14 cellular contexts compared by ENCODE assay signal in the genomic region with DNA sequence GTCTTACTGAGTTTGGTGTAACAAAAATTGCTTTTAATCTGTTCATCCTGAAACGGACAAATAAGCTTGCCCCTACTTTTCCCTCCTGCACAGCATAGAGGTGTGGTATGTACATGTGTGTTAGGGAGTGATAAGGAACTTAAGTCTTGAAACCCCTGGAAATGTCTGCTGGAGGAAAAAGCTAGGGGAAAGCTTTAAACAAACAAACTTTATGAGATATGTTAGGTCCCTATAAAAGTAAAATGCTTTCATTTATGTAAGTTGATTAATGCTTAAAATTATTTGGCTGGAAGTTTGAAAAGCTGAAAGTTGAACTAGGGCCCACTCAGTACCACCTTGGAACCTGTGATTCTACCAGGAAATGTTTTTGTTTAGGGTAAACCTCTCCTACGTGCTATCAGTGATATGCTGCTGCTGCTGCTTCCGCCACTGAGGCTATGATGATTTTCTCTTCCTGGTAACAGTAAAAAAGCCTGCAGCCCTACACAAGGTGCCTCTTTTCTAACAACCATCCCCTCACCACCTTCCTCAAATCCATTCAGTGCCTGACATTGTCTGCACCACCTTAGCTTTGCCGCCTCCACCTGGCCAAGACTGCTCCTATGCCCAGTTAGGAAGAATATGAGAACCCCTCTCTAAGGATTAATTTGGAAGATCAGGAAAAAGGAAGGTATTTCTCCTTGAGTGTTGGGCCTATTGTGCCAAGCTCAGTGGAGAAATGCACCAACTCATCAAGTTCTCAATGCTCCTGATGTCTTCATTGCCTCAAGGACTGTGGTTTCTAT.
DNase-seq lines count a peak whose midpoint lies in the region; ATAC-seq, FAIRE-seq and TF ChIP-seq lines count a peak whose summit lies in the region.
"Had no signal": no experiment of that assay in that cellular context is flagged by ENCODE, and none has a peak within 500 bp of the region (broad histone marks: within the 10 kb centered on the region; RNA-seq: fewer than 3 reads in every experiment).

No MANE protein-coding gene starts in this region.

- no peaks in the 10 kb centered on the region for H3K36me3 Mint-ChIP-seq in activated naive CD8-positive, alpha-beta T cell
- no peaks in the 10 kb centered on the region for H3K36me3 Mint-ChIP-seq in nephron (ENCODE audit: low read depth)

- FAIRE-seq in urothelium cell line (lab: Jason Lieb, UNC): no peak
- FAIRE-seq: GM12892 had no signal

- peaks cover 47% of the 10 kb centered on the region for H3K4me1 Mint-ChIP-seq in activated naive CD8-positive, alpha-beta T cell (ENCODE audit: low read depth)
- peaks cover 24% of the 10 kb centered on the region for H3K4me1 Mint-ChIP-seq in nephron

- TF ChIP-seq CTCF in nephron (IDR thresholded peaks at IDR 0.05; ENCODE audit: unreplicated experiment in 3 of 3): no peak

- DNase-seq in DMS 273 (lab: John Stamatoyannopoulos, UW; ENCODE audit: unreplicated experiment) (peak; percentile 16), DMS 273 treated with DMSO at 0.1 percent for 48 hours (lab: John Stamatoyannopoulos, UW) (no peak), HuH-7 (ENCODE audit: low spot score) (peak; percentile 30), urothelium cell line (ENCODE audit: low spot score) (no peak), NCI-H187 (lab: John Stamatoyannopoulos, UW) (no peak)
- DNase-seq: activated CD4-positive, CD25-positive, alpha-beta regulatory T cell treated with anti-CD3 and anti-CD28 coated beads, Interleukin-2, amount 50 U/mL, for 72 hours; NCI-H1436 treated with DMSO at 0.1 percent for 48 hours; NCI-H526 treated with DMSO at 0.1 percent for 48 hours; sigmoid colon had no signal

- H3K9me3 Mint-ChIP-seq in activated naive CD8-positive, alpha-beta T cell (ENCODE audit: low read depth): no peaks in the 10 kb centered on the region
- H3K9me3 Mint-ChIP-seq in nephron: no peaks in the 10 kb centered on the region

- no peaks in the 10 kb centered on the region for H3K27me3 Mint-ChIP-seq in activated naive CD8-positive, alpha-beta T cell
- H3K27me3 Mint-ChIP-seq in nephron (ENCODE audit: low read depth): no peaks in the 10 kb centered on the region

- H3K4me3 Mint-ChIP-seq in activated naive CD8-positive, alpha-beta T cell: peak overlapping the region; percentile 12
- peak overlapping the region; percentile 48 to 75 (median 61) for H3K4me3 Mint-ChIP-seq in nephron

- ATAC-seq in HG02852 (IDR thresholded peaks at IDR 0.05; ENCODE audit: unreplicated experiment): no peak
- ATAC-seq: Right ventricle myocardium inferior had no signal

- H3K27ac Mint-ChIP-seq in activated naive CD8-positive, alpha-beta T cell: no peak overlapping the region
- H3K27ac Mint-ChIP-seq in nephron: peak overlapping the region; percentile 45 to 77 (median 66)

Comparison
In these comparisons a context has a peak if more than half of its experiments do, and no peak if none do; other contexts are left out.
1. DNase-seq: peak in DMS 273 (single experiment) and HuH-7 (single experiment); none in DMS 273 treated with DMSO at 0.1 percent for 48 hours (single experiment), urothelium cell line (single experiment) and NCI-H187 (0 of 2).